In genomic region chr15:58258501-58259274, GRCh38 we compare ENCODE assay signal across 26 cellular contexts.
A peak's percentile ranks its signal among the peaks of the same experiment; 100 is the strongest.
DNase-seq lines count a peak whose midpoint lies in the region; ATAC-seq and TF ChIP-seq lines count a peak whose summit lies in the region.
"Had no signal": no experiment of that assay in that cellular context is flagged by ENCODE, and none has a peak within 500 bp of the region (broad histone marks: within the 10 kb centered on the region; RNA-seq: fewer than 3 reads in every experiment).

No MANE protein-coding gene starts in this region.

- no peak for DNase-seq in IMR-90
- DNase-seq in NCI-H524 treated with DMSO at 0.1 percent for 48 hours (lab: John Stamatoyannopoulos, UW), result peak; percentile 90
- peak; percentile 88 for DNase-seq in epithelial cell of prostate (ENCODE audit: low read depth, low spot score)
- peak; percentile 46 for DNase-seq in renal cortical epithelial cell (ENCODE audit: low read depth)
- no peak for DNase-seq in neuronal stem cell (ENCODE audit: low spot score)
- DNase-seq in NCI-H2196 treated with DMSO at 0.1 percent for 48 hours (lab: John Stamatoyannopoulos, UW; ENCODE audit: unreplicated experiment), result no peak
- DNase-seq: activated CD4-positive, CD25-positive, alpha-beta regulatory T cell treated with anti-CD3 and anti-CD28 coated beads, Interleukin-2, amount 50 U/mL, for 72 hours; activated CD8-positive, alpha-beta T cell treated with anti-CD3 and anti-CD28 coated beads for 36 hours; activated gamma-delta T cell; activated T-cell treated with anti-CD3 and anti-CD28 coated beads for 4 hours; AML-193; brain microvascular endothelial cell; kidney glomerular epithelial cell; NCI-H1048; NCI-H2029 treated with DMSO at 0.1 percent for 48 hours; NCI-H774; occipital lobe; PC-3; retina; stimulated activated CD4-positive, alpha-beta T cell treated with anti-CD3 and anti-CD28 coated beads, Interleukin-4, amount 100 ng/mL, for 4 hours; T-cell; tibial artery had no signal

- peaks cover 5% of the 10 kb centered on the region for H3K4me1 ChIP-seq in IMR-90 (ENCODE audit: control insufficient read depth, insufficient read depth, low read length)
- H3K4me1 ChIP-seq in neuronal stem cell (ENCODE audit: control insufficient read depth in 2 of 2, insufficient read depth in 1 of 2, low read depth in 1 of 2, low read length in 2 of 2), result peaks cover 0 to 3% of the 10 kb centered on the region in 2 donors
- H3K4me1 ChIP-seq: gastroesophageal sphincter, tibial artery had no signal

- ATAC-seq in IMR-90 (ENCODE audit: low read depth), result no peak
- no peak for ATAC-seq in GM18502 (IDR thresholded peaks at IDR 0.05; ENCODE audit: poor library complexity, unreplicated experiment)
- ATAC-seq: activated CD8-positive, alpha-beta T cell treated with anti-CD3 and anti-CD28 coated beads for 36 hours; gastroesophageal sphincter; GM12878; PC-3; T-cell had no signal

- intact Hi-C loops in IMR-90 (cut with micrococcal nuclease), result no loop called here

- in situ Hi-C loops in IMR-90 (cut with MboI; ENCODE audit: low sequenced_read_pairs), result no loop called here

- H3K4ac ChIP-seq in IMR-90 (ENCODE audit: low read depth, low read length) (no peak overlapping the region), neuronal stem cell (ENCODE audit: low read length) (no peak overlapping the region)

- H2BK20ac ChIP-seq in IMR-90 (ENCODE audit: low read depth, low read length), result no peak overlapping the region

- H2BK15ac ChIP-seq in IMR-90 (ENCODE audit: low read depth, low read length) (no peak overlapping the region), neuronal stem cell (ENCODE audit: low read length) (no peak overlapping the region)

- H2AK5ac ChIP-seq in IMR-90 (ENCODE audit: low read depth, low read length) (no peak overlapping the region), neuronal stem cell (ENCODE audit: low read depth, low read length) (no peak overlapping the region)

- H3K18ac ChIP-seq in IMR-90 (ENCODE audit: low read depth, low read length), result no peak overlapping the region
- H3K18ac ChIP-seq in neuronal stem cell (ENCODE audit: low read length), result no peak overlapping the region

- CTCF ChIA-PET in IMR-90 (lab: Yijun Ruan, JAX), result no interaction called here

- H3K27me3 ChIP-seq in IMR-90 (ENCODE audit: control insufficient read depth, insufficient read depth, low read length) (peaks cover 3% of the 10 kb centered on the region), neuronal stem cell (ENCODE audit: control insufficient read depth in 3 of 3, insufficient read depth in 3 of 3, low read depth in 1 of 3, low read length in 3 of 3) (no peaks in the 10 kb centered on the region)
- H3K27me3 ChIP-seq: brain microvascular endothelial cell had no signal

- no peak overlapping the region for H2AK9ac ChIP-seq in IMR-90 (replicated peaks; ENCODE audit: low read depth, low read length, poor library complexity)

- H3K9ac ChIP-seq in IMR-90 (ENCODE audit: low read depth, low read length) (no peak overlapping the region), neuronal stem cell (ENCODE audit: low read depth, low read length, poor library complexity) (no peak overlapping the region)

- H3K4me2 ChIP-seq in IMR-90 (ENCODE audit: low read depth, low read length), result no peak overlapping the region
- no peak overlapping the region for H3K4me2 ChIP-seq in neuronal stem cell (ENCODE audit: insufficient read depth, low read length, poor library complexity, severe bottlenecking)

- H3K79me1 ChIP-seq in IMR-90 (ENCODE audit: low read depth in 1 of 2, low read length in 2 of 2) (no peaks in the 10 kb centered on the region), neuronal stem cell (ENCODE audit: low read depth, low read length) (no peaks in the 10 kb centered on the region)

- H4K5ac ChIP-seq in IMR-90 (ENCODE audit: low read depth, low read length), result no peak overlapping the region

- H2AFZ ChIP-seq in IMR-90 (replicated peaks; ENCODE audit: low read length, poor library complexity) (no peak overlapping the region), neuronal stem cell (ENCODE audit: low read length) (no peak overlapping the region)

- dilution Hi-C loops in IMR-90 (cut with HindIII; ENCODE audit: low sequenced_read_pairs, unreplicated experiment), result no loop called here

- POLR2A ChIA-PET in IMR-90 (lab: Charles Lee; ENCODE audit: unreplicated experiment), result no interaction called here

- BruUV-seq in IMR-90 (replicated peaks; lab: Mats Ljungman, UMichigan), result no TSS peak

- H4K8ac ChIP-seq in IMR-90 (ENCODE audit: low read depth in 2 of 2, low read length in 2 of 2) (no peak overlapping the region), neuronal stem cell (ENCODE audit: low read depth, low read length) (no peak overlapping the region)

- H2BK120ac ChIP-seq in IMR-90 (ENCODE audit: low read depth, low read length) (no peak overlapping the region), neuronal stem cell (ENCODE audit: low read depth, low read length) (no peak overlapping the region)

- TF ChIP-seq CTCF in IMR-90 (conservative IDR thresholded peaks at IDR 0.05; ENCODE audit: low read depth, low read length), result no peak

- TF ChIP-seq RAD21 in IMR-90 (IDR thresholded peaks at IDR 0.05; ENCODE audit: low read length), result no peak

- no peaks in the 10 kb centered on the region for H3K36me3 ChIP-seq in IMR-90 (ENCODE audit: control insufficient read depth, insufficient read depth, low read length)
- H3K36me3 ChIP-seq in neuronal stem cell (replicated peaks in 1 of 2; ENCODE audit: control insufficient read depth in 2 of 2, insufficient read depth in 2 of 2, low read length in 2 of 2), result no peaks in the 10 kb centered on the region
- H3K36me3 ChIP-seq: brain microvascular endothelial cell, gastroesophageal sphincter, tibial artery had no signal

- TF ChIP-seq POLR2A in IMR-90 (IDR thresholded peaks at IDR 0.05; ENCODE audit: low read depth, low read length), result no peak

- no peak overlapping the region for H3K56ac ChIP-seq in IMR-90 (ENCODE audit: extremely low read depth, insufficient read depth, low read length)

- H3K4me3 ChIP-seq in IMR-90 (ENCODE audit: insufficient read depth, low read depth, low read length) (no peak overlapping the region), neuronal stem cell (ENCODE audit: low read length in 2 of 2) (no peak overlapping the region)
- H3K4me3 ChIP-seq: coronary artery, gastroesophageal sphincter, GM12878, tibial artery had no signal

- no peak overlapping the region for H4K91ac ChIP-seq in IMR-90 (ENCODE audit: insufficient read depth, low read depth, low read length)
- H4K91ac ChIP-seq in neuronal stem cell (ENCODE audit: low read depth, low read length, poor library complexity), result no peak overlapping the region

- H2BK12ac ChIP-seq in neuronal stem cell (ENCODE audit: low read length), result no peak overlapping the region

- H3K23ac ChIP-seq in IMR-90 (ENCODE audit: low read depth, low read length) (no peak overlapping the region), neuronal stem cell (ENCODE audit: low read depth, low read length, poor library complexity) (no peak overlapping the region)

- H4K20me1 ChIP-seq in IMR-90 (ENCODE audit: insufficient read depth, low read length), result no peaks in the 10 kb centered on the region

- WGBS in IMR-90 (ENCODE audit: extremely low coverage in 2 of 2, insufficient read length in 1 of 2), 2 experiments, result no CpG with 5 or more reads among the region's 7 CpGs
- no CpG with 5 or more reads among the region's 7 CpGs for WGBS in neuronal stem cell (ENCODE audit: extremely low coverage in 2 of 2, insufficient read length in 2 of 2, insufficient replicate concordance in 1 of 2), 2 donors

- H3K27ac ChIP-seq in IMR-90 (ENCODE audit: insufficient read depth, low read length), result no peak overlapping the region
- H3K27ac ChIP-seq in epithelial cell of prostate, result peak overlapping the region; percentile 84
- no peak overlapping the region for H3K27ac ChIP-seq in neuronal stem cell (replicated peaks; ENCODE audit: low read length)
- H3K27ac ChIP-seq: brain microvascular endothelial cell, coronary artery, gastroesophageal sphincter, tibial artery had no signal

- H3K9me3 ChIP-seq in IMR-90 (ENCODE audit: control insufficient read depth, insufficient read depth, low read length) (peaks cover 10% of the 10 kb centered on the region), neuronal stem cell (replicated peaks in 1 of 2; ENCODE audit: control insufficient read depth in 2 of 2, insufficient read depth in 1 of 2, low read depth in 1 of 2, low read length in 2 of 2) (peaks cover 0 to 6% of the 10 kb centered on the region in 2 donors)
- H3K9me3 ChIP-seq: tibial artery had no signal

- no peak overlapping the region for H2BK5ac ChIP-seq in IMR-90 (ENCODE audit: low read depth, low read length, poor library complexity, severe bottlenecking)
- no peak overlapping the region for H2BK5ac ChIP-seq in neuronal stem cell (ENCODE audit: low read length)

- H3K9me1 ChIP-seq in IMR-90 (ENCODE audit: insufficient read depth, low read length), result peaks cover 6% of the 10 kb centered on the region

- H3K14ac ChIP-seq in IMR-90 (replicated peaks; ENCODE audit: low read depth, low read length) (0 out of 2 replicates have a peak overlapping the region, but pooled peaks have one; percentile 3), neuronal stem cell (ENCODE audit: low read length) (no peak overlapping the region)

TF ChIP-seq in IMR-90, 13 proteins besides CTCF, POLR2A, EP300 and RAD21 (continues in another document):
- TF ChIP-seq MAZ (IDR thresholded peaks at IDR 0.05; ENCODE audit: borderline replicate concordance, low read depth, low read length), result no peak
- no peak for TF ChIP-seq CHD1 (IDR thresholded peaks at IDR 0.05; ENCODE audit: low read depth, low read length)
- TF ChIP-seq MAFK (IDR thresholded peaks at IDR 0.05; ENCODE audit: low read depth, low read length), result no peak
- TF ChIP-seq MXI1 (IDR thresholded peaks at IDR 0.05; ENCODE audit: borderline replicate concordance, low read depth, low read length), result no peak
- no peak for TF ChIP-seq CEBPB (IDR thresholded peaks at IDR 0.05; ENCODE audit: low read depth, low read length)
- no peak for TF ChIP-seq ELK1 (IDR thresholded peaks at IDR 0.05; ENCODE audit: borderline replicate concordance, low read depth, low read length)
- TF ChIP-seq SMC3 (IDR thresholded peaks at IDR 0.05; ENCODE audit: low read depth, low read length), result no peak
- TF ChIP-seq BHLHE40 (IDR thresholded peaks at IDR 0.05; ENCODE audit: low read depth, low read length), result no peak
- no peak for TF ChIP-seq NFE2L2 (IDR thresholded peaks at IDR 0.05; ENCODE audit: low read depth, low read length)

Comparison
In these comparisons a context has a peak if more than half of its experiments do, and no peak if none do; other contexts are left out.
1. DNase-seq: peak in NCI-H524 treated with DMSO at 0.1 percent for 48 hours (single experiment), epithelial cell of prostate (single experiment) and renal cortical epithelial cell (single experiment); none in IMR-90 (single experiment), neuronal stem cell (single experiment) and NCI-H2196 treated with DMSO at 0.1 percent for 48 hours (single experiment).